In the genomic region with DNA sequence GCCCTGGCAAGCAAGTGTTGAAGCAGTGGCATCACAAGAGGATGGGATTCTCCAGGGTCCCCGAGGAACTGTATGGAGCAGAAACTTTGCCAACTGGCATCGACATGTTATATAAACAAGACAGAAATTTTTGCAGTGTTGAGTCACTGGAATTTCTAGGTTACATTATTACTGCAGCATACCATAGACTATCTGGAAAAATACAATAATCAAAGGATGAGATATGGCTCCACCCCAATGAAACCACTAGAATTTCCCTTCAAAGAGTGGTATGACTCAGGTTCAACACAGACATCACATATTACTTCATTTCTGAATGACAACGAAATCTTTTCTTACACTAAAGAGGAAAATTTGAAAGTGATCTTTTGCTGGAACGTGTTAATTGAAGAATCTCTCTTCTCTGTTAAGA, we compare ENCODE assay signal across 10 cellular contexts.
A peak's percentile ranks its signal among the peaks of the same experiment; 100 is the strongest.
DNase-seq lines count a peak whose midpoint lies in the region; ATAC-seq and TF ChIP-seq lines count a peak whose summit lies in the region.
"Had no signal": no experiment of that assay in that cellular context is flagged by ENCODE, and none has a peak within 500 bp of the region (broad histone marks: within the 10 kb centered on the region; RNA-seq: fewer than 3 reads in every experiment).

No MANE protein-coding gene starts in this region.

- DNase-seq in AG08396 (ENCODE audit: low spot score) (peak; percentile 45), HCEC 1CT (peak; percentile 35), hepatocyte (ENCODE audit: low spot score) (no peak), cardiac septum (ENCODE audit: low spot score) (no peak), T-helper 1 cell (no peak), tibial artery (no peak)
- no peak for DNase-seq in activated T-helper 2 cell treated with anti-CD3 and anti-CD28 coated beads, Interferon-gamma antibody, Interleukin-2, Interleukin-4, amounts not matched to agents 10 μg/mL and 5 μg/mL and 100 μg/mL, durations not matched to agents 14 hours and 24 hours and 36 hours (ENCODE audit: low spot score)
- DNase-seq in effector memory CD8-positive, alpha-beta T cell = no peak

- WGBS in hepatocyte (ENCODE audit: low lambda C conversion rate, missing lambda C conversion rate) = 60% methylated on average over 4 of the region's 4 CpGs

- H3K4me2 ChIP-seq in hepatocyte = no peak overlapping the region

- H4K20me1 ChIP-seq in hepatocyte (ENCODE audit: insufficient read depth, poor library complexity, severe bottlenecking) = no peaks in the 10 kb centered on the region

- H3K27me3 Mint-ChIP-seq in activated T-helper 2 cell treated with anti-CD3 and anti-CD28 coated beads, Interferon-gamma antibody, Interleukin-2, Interleukin-4, amounts not matched to agents 10 μg/mL and 5 μg/mL and 100 μg/mL, durations not matched to agents 14 hours and 24 hours and 36 hours (ENCODE audit: low read depth) = no peaks in the 10 kb centered on the region
- H3K27me3 Mint-ChIP-seq in effector memory CD8-positive, alpha-beta T cell = peaks cover 0 to 27% of the 10 kb centered on the region in 2 donors

- H3K4me1 ChIP-seq in hepatocyte (ENCODE audit: insufficient read depth) = no peaks in the 10 kb centered on the region
- H3K4me1 ChIP-seq in tibial artery = peaks cover 0 to 9% (median 3%) of the 10 kb centered on the region in 4 donors

- no peak overlapping the region for H2AFZ ChIP-seq in hepatocyte

- intact Hi-C loops in activated T-helper 2 cell treated with anti-CD3 and anti-CD28 coated beads, Interferon-gamma antibody, Interleukin-2, Interleukin-4, amounts not matched to agents 10 μg/mL and 5 μg/mL and 100 μg/mL, durations not matched to agents 14 hours and 24 hours and 36 hours (cut with micrococcal nuclease) = loop anchor here (2.0 kb wide), 1 partner anchor 75 kb away; no protein-coding TSS in a partner anchor
- intact Hi-C loops in cardiac septum (cut with DNase I) = no loop called here
- intact Hi-C loops in tibial artery (cut with DNase I; ENCODE audit: low total_unique reads) = no loop called here

- H3K27ac ChIP-seq in hepatocyte = peak overlapping the region; percentile 41
- no peak overlapping the region for H3K27ac ChIP-seq in tibial artery
- H3K27ac ChIP-seq: coronary artery had no signal

- H3K27me3 ChIP-seq in hepatocyte (no peaks in the 10 kb centered on the region), tibial artery (no peaks in the 10 kb centered on the region)

- TF ChIP-seq CTCF in hepatocyte (IDR thresholded peaks at IDR 0.05; ENCODE audit: poor library complexity) (no peak), tibial artery (IDR thresholded peaks at IDR 0.05) (no peak)

- ATAC-seq in effector memory CD8-positive, alpha-beta T cell (replicated peaks) = no peak
- ATAC-seq: left lobe of liver had no signal

- H3K9me3 ChIP-seq in hepatocyte (ENCODE audit: low read depth) = no peaks in the 10 kb centered on the region
- no peaks in the 10 kb centered on the region for H3K9me3 ChIP-seq in tibial artery

- H3K9me2 ChIP-seq in hepatocyte (replicated peaks; ENCODE audit: insufficient read depth) = no peaks in the 10 kb centered on the region

- no peak overlapping the region for H3K4me3 ChIP-seq in hepatocyte
- H3K4me3 ChIP-seq in tibial artery = no peak overlapping the region
- H3K4me3 ChIP-seq: coronary artery had no signal

- H3K9me3 Mint-ChIP-seq in activated T-helper 2 cell treated with anti-CD3 and anti-CD28 coated beads, Interferon-gamma antibody, Interleukin-2, Interleukin-4, amounts not matched to agents 10 μg/mL and 5 μg/mL and 100 μg/mL, durations not matched to agents 14 hours and 24 hours and 36 hours = no peaks in the 10 kb centered on the region
- no peaks in the 10 kb centered on the region for H3K9me3 Mint-ChIP-seq in effector memory CD8-positive, alpha-beta T cell

- no peaks in the 10 kb centered on the region for H3K79me2 ChIP-seq in hepatocyte

- peaks cover 2% of the 10 kb centered on the region for H3K4me1 Mint-ChIP-seq in activated T-helper 2 cell treated with anti-CD3 and anti-CD28 coated beads, Interferon-gamma antibody, Interleukin-2, Interleukin-4, amounts not matched to agents 10 μg/mL and 5 μg/mL and 100 μg/mL, durations not matched to agents 14 hours and 24 hours and 36 hours (ENCODE audit: low read depth)
- no peaks in the 10 kb centered on the region for H3K4me1 Mint-ChIP-seq in effector memory CD8-positive, alpha-beta T cell (ENCODE audit: low read depth in 2 of 2)

- H3K36me3 Mint-ChIP-seq in activated T-helper 2 cell treated with anti-CD3 and anti-CD28 coated beads, Interferon-gamma antibody, Interleukin-2, Interleukin-4, amounts not matched to agents 10 μg/mL and 5 μg/mL and 100 μg/mL, durations not matched to agents 14 hours and 24 hours and 36 hours (ENCODE audit: low read depth) = no peaks in the 10 kb centered on the region
- H3K36me3 Mint-ChIP-seq in effector memory CD8-positive, alpha-beta T cell (ENCODE audit: insufficient read depth) = no peaks in the 10 kb centered on the region

- H3K4me3 Mint-ChIP-seq in activated T-helper 2 cell treated with anti-CD3 and anti-CD28 coated beads, Interferon-gamma antibody, Interleukin-2, Interleukin-4, amounts not matched to agents 10 μg/mL and 5 μg/mL and 100 μg/mL, durations not matched to agents 14 hours and 24 hours and 36 hours (ENCODE audit: low read depth) = no peak overlapping the region
- H3K4me3 Mint-ChIP-seq in effector memory CD8-positive, alpha-beta T cell = no peak overlapping the region

- H3K36me3 ChIP-seq in hepatocyte (replicated peaks; ENCODE audit: insufficient read depth, low read depth) (no peaks in the 10 kb centered on the region), tibial artery (no peaks in the 10 kb centered on the region)

- H3K27ac Mint-ChIP-seq in activated T-helper 2 cell treated with anti-CD3 and anti-CD28 coated beads, Interferon-gamma antibody, Interleukin-2, Interleukin-4, amounts not matched to agents 10 μg/mL and 5 μg/mL and 100 μg/mL, durations not matched to agents 14 hours and 24 hours and 36 hours = peak overlapping the region; percentile 28
- no peak overlapping the region for H3K27ac Mint-ChIP-seq in effector memory CD8-positive, alpha-beta T cell

Comparison
In these comparisons a context has a peak if more than half of its experiments do, and no peak if none do; other contexts are left out.
1. DNase-seq: peak in AG08396 (single experiment) and HCEC 1CT (single experiment); none in activated T-helper 2 cell treated with anti-CD3 and anti-CD28 coated beads, Interferon-gamma antibody, Interleukin-2, Interleukin-4, amounts not matched to agents 10 μg/mL and 5 μg/mL and 100 μg/mL, durations not matched to agents 14 hours and 24 hours and 36 hours (single experiment), hepatocyte (single experiment), cardiac septum (single experiment), T-helper 1 cell (0 of 5), effector memory CD8-positive, alpha-beta T cell (0 of 3) and tibial artery (0 of 2).